8 cellular contexts compared by ENCODE assay signal in the genomic region with DNA sequence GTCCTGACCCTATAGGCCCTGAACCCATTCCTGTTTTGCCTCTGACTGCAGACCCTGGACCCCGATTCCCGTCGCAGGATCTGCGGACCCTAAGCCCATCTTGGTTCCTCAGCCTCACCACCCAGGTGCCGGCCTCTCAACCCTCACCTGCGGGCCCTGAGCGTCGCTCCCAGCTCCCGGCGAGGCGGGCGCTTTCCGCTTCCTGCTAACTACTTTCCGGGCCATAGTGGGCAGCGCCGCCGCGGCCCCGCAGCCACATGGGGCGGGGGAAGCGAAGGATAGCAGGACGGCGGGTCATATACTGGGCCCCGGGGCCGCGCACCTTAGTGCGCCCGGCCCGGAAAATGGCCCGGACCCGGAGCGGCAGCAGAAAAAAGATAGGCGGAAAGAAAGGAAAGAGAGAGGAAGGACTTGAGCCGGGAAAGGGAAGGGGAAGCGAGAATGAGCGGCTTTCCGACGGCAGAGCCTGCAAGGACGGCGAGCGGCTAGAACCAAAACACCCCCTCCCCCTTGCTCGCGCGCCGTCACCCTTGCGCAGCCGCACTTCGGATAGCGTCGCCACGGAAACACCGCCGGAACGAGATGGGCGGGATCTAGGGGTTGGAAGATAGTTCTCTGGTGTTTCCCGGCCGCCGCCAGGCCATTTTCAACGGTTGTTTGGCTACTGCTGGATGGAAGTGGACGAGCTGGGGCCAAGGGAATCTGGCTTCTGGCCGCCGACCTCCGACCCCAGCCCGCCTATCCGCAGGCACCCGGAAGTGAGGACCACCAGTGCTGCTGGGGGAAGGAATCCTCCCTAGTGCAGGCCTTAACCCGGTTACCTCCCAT. TPM values are rescaled to one million over a fixed set of nuclear protein-coding genes. Genes with fewer than 3 reads are reported as not detected.
DNase-seq lines count a peak whose midpoint lies in the region; ATAC-seq and TF ChIP-seq lines count a peak whose summit lies in the region.

A gene (minus strand): TSS at position 492 of the 828 bp plus-strand sequence. CDS start 267 bp downstream, at position 225.

- H3K4me3 Mint-ChIP-seq in activated CD4-positive, alpha-beta memory T cell treated with anti-CD3 and anti-CD28 coated beads for 36 hours, result peak within 1 kb of the TSS; percentile 98

- ATAC-seq in GM19328 (IDR thresholded peaks at IDR 0.05; ENCODE audit: unreplicated experiment) (peak; percentile 76), HG03469 (IDR thresholded peaks at IDR 0.05; ENCODE audit: unreplicated experiment) (peak; percentile 50)

- H3K27me3 Mint-ChIP-seq in activated CD4-positive, alpha-beta memory T cell treated with anti-CD3 and anti-CD28 coated beads for 36 hours, result no peaks in the 10 kb centered on the region

- CTCF ChIA-PET in activated CD4-positive, alpha-beta memory T cell treated with anti-CD3 and anti-CD28 coated beads for 36 hours (lab: Charles Lee), result interaction anchor here (0.6 to 1.5 kb wide), 4 partner anchors 114 to 347 kb away, joined by 3 read pairs; no protein-coding TSS in a partner anchor

- POLR2A ChIA-PET in activated CD4-positive, alpha-beta memory T cell treated with anti-CD3 and anti-CD28 coated beads for 36 hours (lab: Charles Lee), result interaction anchor here (1.1 to 1.3 kb wide), 1 partner anchor 52 kb away, joined by 3 to 5 read pairs; a partner anchor contains a TSS

- TF ChIP-seq RAD21 in liver (IDR thresholded peaks at IDR 0.05), result peak; percentile 36 to 53

- TF ChIP-seq CTCF in C4-2B (conservative IDR thresholded peaks at IDR 0.05), result no peak
- peak in 38 of 56 donors; percentile 7 to 56 (median 28) for TF ChIP-seq CTCF in dorsolateral prefrontal cortex (IDR thresholded peaks at IDR 0.05 in 54 of 56, conservative IDR thresholded peaks at IDR 0.05 in 2 of 56; ENCODE audit: low read depth in 1 of 56, partially characterized antibody in 56 of 56)
- no peak for TF ChIP-seq CTCF in liver (IDR thresholded peaks at IDR 0.05; ENCODE audit: low read depth, low read length, missing input control)

- H3K27me3 ChIP-seq in dorsolateral prefrontal cortex, result no peaks in the 10 kb centered on the region
- H3K27me3 ChIP-seq in liver (ENCODE audit: control insufficient read depth in 4 of 4, insufficient read depth in 4 of 4, low read length in 3 of 4), result no peaks in the 10 kb centered on the region

- peak within 1 kb of the TSS; percentile 94 for H3K27ac Mint-ChIP-seq in activated CD4-positive, alpha-beta memory T cell treated with anti-CD3 and anti-CD28 coated beads for 36 hours

- peak within 1 kb of the TSS; percentile 58 to 100 (median 93) for H3K4me3 ChIP-seq in dorsolateral prefrontal cortex
- peak within 1 kb of the TSS; percentile 83 to 94 (median 87) for H3K4me3 ChIP-seq in liver (ENCODE audit: low read depth in 1 of 3, low read length in 3 of 3)

- H3K27ac ChIP-seq in C4-2B (peak within 1 kb of the TSS; percentile 87), dorsolateral prefrontal cortex (peak within 1 kb of the TSS; percentile 64 to 98 (median 91)), liver (ENCODE audit: low read depth in 1 of 2, low read length in 2 of 2) (peak within 1 kb of the TSS; percentile 90 to 92)

- under 1% methylated on average over 67 of the region's 67 CpGs for WGBS in liver

- H3K9me3 ChIP-seq in liver (ENCODE audit: control insufficient read depth in 4 of 4, low read length in 3 of 4), result no peaks in the 10 kb centered on the region

- H3K9me3 Mint-ChIP-seq in activated CD4-positive, alpha-beta memory T cell treated with anti-CD3 and anti-CD28 coated beads for 36 hours, result no peaks in the 10 kb centered on the region

- H3K4me1 ChIP-seq in liver (ENCODE audit: control insufficient read depth in 4 of 4, insufficient read depth in 4 of 4, low read length in 3 of 4), result peaks cover 4 to 36% (median 22%) of the 10 kb centered on the region in 4 donors

- intact Hi-C loops in activated CD4-positive, alpha-beta memory T cell treated with anti-CD3 and anti-CD28 coated beads for 36 hours (cut with micrococcal nuclease), result loop anchor here (1.0 to 5.0 kb wide), 6 partner anchors 53 to 309 kb away; a partner anchor contains a TSS
- intact Hi-C loops in dorsolateral prefrontal cortex (cut with DNase I), result loop anchor here (1.0 to 5.0 kb wide), 5 partner anchors 44 to 126 kb away; a partner anchor contains a TSS

- H3K36me3 ChIP-seq in liver (ENCODE audit: control insufficient read depth in 4 of 4, insufficient read depth in 3 of 4, low read depth in 1 of 4, low read length in 3 of 4), result peaks cover 0 to 13% (median under 1%) of the 10 kb centered on the region in 4 donors

- H3K36me3 Mint-ChIP-seq in activated CD4-positive, alpha-beta memory T cell treated with anti-CD3 and anti-CD28 coated beads for 36 hours, result peaks cover 26% of the 10 kb centered on the region

- H3K9ac ChIP-seq in liver (ENCODE audit: low read depth in 1 of 2, low read length in 2 of 2), result peak within 1 kb of the TSS; percentile 91 to 94

- peaks cover 35% of the 10 kb centered on the region for H3K4me1 Mint-ChIP-seq in activated CD4-positive, alpha-beta memory T cell treated with anti-CD3 and anti-CD28 coated beads for 36 hours (ENCODE audit: low read depth)

- DNase-seq in NCI-H526 treated with DMSO at 0.1 percent for 48 hours (lab: John Stamatoyannopoulos, UW), result peak; percentile 79
- DNase-seq in activated CD4-positive, alpha-beta memory T cell treated with anti-CD3 and anti-CD28 coated beads for 36 hours, result peak; percentile 94
- peak; percentile 76 to 91 (median 87) for DNase-seq in dorsolateral prefrontal cortex
- peak; percentile 89 for DNase-seq in stimulated activated CD4-positive, alpha-beta T cell treated with anti-CD3 and anti-CD28 coated beads, Interleukin-4, amount 100 ng/mL, for 1 hour

TF ChIP-seq in liver, 16 proteins besides CTCF, POLR2A, EP300 and RAD21 (continues in another document):
- TF ChIP-seq SP1 (IDR thresholded peaks at IDR 0.05) (peak; percentile 63), FOXA2 (IDR thresholded peaks at IDR 0.05) (no peak), NR2F2 (IDR thresholded peaks at IDR 0.05) (peak; percentile 61), YY1 (IDR thresholded peaks at IDR 0.05) (peak; percentile 88), RXRA (IDR thresholded peaks at IDR 0.05) (peak; percentile 32 to 39), FOXA1 (IDR thresholded peaks at IDR 0.05) (no peak), JUND (IDR thresholded peaks at IDR 0.05) (no peak), HNF4G (IDR thresholded peaks at IDR 0.05) (no peak), TAF1 (conservative IDR thresholded peaks at IDR 0.05) (no peak), GABPA (IDR thresholded peaks at IDR 0.05 in 1 of 2, conservative IDR thresholded peaks at IDR 0.05 in 1 of 2) (peak in 1 of 2 donors; percentile 85), EGR1 (IDR thresholded peaks at IDR 0.05; ENCODE audit: low read depth in 2 of 2) (peak; percentile 83 to 97)
- TF ChIP-seq, protein P1, sequence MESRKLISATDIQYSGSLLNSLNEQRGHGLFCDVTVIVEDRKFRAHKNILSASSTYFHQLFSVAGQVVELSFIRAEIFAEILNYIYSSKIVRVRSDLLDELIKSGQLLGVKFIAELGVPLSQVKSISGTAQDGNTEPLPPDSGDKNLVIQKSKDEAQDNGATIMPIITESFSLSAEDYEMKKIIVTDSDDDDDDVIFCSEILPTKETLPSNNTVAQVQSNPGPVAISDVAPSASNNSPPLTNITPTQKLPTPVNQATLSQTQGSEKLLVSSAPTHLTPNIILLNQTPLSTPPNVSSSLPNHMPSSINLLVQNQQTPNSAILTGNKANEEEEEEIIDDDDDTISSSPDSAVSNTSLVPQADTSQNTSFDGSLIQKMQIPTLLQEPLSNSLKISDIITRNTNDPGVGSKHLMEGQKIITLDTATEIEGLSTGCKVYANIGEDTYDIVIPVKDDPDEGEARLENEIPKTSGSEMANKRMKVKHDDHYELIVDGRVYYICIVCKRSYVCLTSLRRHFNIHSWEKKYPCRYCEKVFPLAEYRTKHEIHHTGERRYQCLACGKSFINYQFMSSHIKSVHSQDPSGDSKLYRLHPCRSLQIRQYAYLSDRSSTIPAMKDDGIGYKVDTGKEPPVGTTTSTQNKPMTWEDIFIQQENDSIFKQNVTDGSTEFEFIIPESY (IDR thresholded peaks at IDR 0.05), result peak; percentile 87
- TF ChIP-seq, protein P2, sequence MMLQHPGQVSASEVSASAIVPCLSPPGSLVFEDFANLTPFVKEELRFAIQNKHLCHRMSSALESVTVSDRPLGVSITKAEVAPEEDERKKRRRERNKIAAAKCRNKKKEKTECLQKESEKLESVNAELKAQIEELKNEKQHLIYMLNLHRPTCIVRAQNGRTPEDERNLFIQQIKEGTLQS (IDR thresholded peaks at IDR 0.05), result no peak
- TF ChIP-seq, protein P3, sequence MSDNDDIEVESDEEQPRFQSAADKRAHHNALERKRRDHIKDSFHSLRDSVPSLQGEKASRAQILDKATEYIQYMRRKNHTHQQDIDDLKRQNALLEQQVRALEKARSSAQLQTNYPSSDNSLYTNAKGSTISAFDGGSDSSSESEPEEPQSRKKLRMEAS (IDR thresholded peaks at IDR 0.05), result peak; percentile 99
- TF ChIP-seq, protein P4, sequence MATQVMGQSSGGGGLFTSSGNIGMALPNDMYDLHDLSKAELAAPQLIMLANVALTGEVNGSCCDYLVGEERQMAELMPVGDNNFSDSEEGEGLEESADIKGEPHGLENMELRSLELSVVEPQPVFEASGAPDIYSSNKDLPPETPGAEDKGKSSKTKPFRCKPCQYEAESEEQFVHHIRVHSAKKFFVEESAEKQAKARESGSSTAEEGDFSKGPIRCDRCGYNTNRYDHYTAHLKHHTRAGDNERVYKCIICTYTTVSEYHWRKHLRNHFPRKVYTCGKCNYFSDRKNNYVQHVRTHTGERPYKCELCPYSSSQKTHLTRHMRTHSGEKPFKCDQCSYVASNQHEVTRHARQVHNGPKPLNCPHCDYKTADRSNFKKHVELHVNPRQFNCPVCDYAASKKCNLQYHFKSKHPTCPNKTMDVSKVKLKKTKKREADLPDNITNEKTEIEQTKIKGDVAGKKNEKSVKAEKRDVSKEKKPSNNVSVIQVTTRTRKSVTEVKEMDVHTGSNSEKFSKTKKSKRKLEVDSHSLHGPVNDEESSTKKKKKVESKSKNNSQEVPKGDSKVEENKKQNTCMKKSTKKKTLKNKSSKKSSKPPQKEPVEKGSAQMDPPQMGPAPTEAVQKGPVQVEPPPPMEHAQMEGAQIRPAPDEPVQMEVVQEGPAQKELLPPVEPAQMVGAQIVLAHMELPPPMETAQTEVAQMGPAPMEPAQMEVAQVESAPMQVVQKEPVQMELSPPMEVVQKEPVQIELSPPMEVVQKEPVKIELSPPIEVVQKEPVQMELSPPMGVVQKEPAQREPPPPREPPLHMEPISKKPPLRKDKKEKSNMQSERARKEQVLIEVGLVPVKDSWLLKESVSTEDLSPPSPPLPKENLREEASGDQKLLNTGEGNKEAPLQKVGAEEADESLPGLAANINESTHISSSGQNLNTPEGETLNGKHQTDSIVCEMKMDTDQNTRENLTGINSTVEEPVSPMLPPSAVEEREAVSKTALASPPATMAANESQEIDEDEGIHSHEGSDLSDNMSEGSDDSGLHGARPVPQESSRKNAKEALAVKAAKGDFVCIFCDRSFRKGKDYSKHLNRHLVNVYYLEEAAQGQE (IDR thresholded peaks at IDR 0.05), result no peak

RNA-seq across cellular contexts. Expression of the gene that starts here (rescaled TPM):
- total RNA-seq in activated CD4-positive, alpha-beta memory T cell treated with anti-CD3 and anti-CD28 coated beads for 36 hours, result 10 to 100 TPM; 32.5 to 35.4 TPM
- 10 to 100 TPM; 13.2 to 29.5 (median 19.8) TPM for total RNA-seq in dorsolateral prefrontal cortex
- total RNA-seq in liver, result 100 to 1,000 TPM in 1 of 2 donors, 10 to 100 TPM in 1; 19.1 to 120 TPM
- polyA plus RNA-seq in liver, result 10 to 100 TPM in 1 of 2 donors, 1 to 10 TPM in 1; 8.4 to 12.9 TPM

Comparison
In these comparisons a context has a peak if more than half of its experiments do, and no peak if none do; other contexts are left out.
1. Peak in every context shown above with its lines: DNase-seq, ATAC-seq, H3K4me3 ChIP-seq and H3K27ac ChIP-seq.
2. CTCF ChIP-seq: peak in dorsolateral prefrontal cortex (38 of 56); none in C4-2B (single experiment) and liver (single experiment).